Comparison of ENCODE assay signal across 11 cellular contexts in genomic region chr17:3447625-3448024, GRCh38. TPM values are rescaled to one million over a fixed set of nuclear protein-coding genes. Genes with fewer than 3 reads are reported as not detected.
DNase-seq lines count a peak whose midpoint lies in the region; ATAC-seq lines count a peak whose summit lies in the region.
"Had no signal": no experiment of that assay in that cellular context is flagged by ENCODE, and none has a peak within 500 bp of the region (broad histone marks: within the 10 kb centered on the region; RNA-seq: fewer than 3 reads in every experiment).

No MANE protein-coding gene starts in this region.

- DNase-seq in ELF-1 (ENCODE audit: low read depth, low spot score) (peak; percentile 59), HT-29 (ENCODE audit: low spot score) (peak; percentile 2), SW480 (ENCODE audit: low spot score) (peak; percentile 25), kidney tubule cell (ENCODE audit: low spot score) (peak; percentile 15), mucosa of gallbladder (ENCODE audit: low spot score) (no peak)
- DNase-seq in activated T-cell treated with anti-CD3 and anti-CD28 coated beads, Interleukin-2, amount 50 U/mL, for 48 hours = no peak
- DNase-seq: NCI-H1694 treated with DMSO at 0.1 percent for 48 hours, ovary, T-helper 1 cell had no signal

- ATAC-seq in GM19324 (IDR thresholded peaks at IDR 0.05; ENCODE audit: low FRiP score, unreplicated experiment) = no peak
- ATAC-seq in HG02759 (IDR thresholded peaks at IDR 0.05; ENCODE audit: unreplicated experiment) = no peak

RNA-seq across cellular contexts. Expression of gene OR1E2, which starts 14.0 kb away (rescaled TPM):
- total RNA-seq in HT-29 (2014; rRNA removed; shearing (Covaris generic)) = not detected in 2 replicates
- not detected for total RNA-seq in mucosa of gallbladder
- total RNA-seq: ovary had no signal

RNA-seq across cellular contexts. Expression of gene SPATA22, which starts 24.0 kb away (rescaled TPM):
- not detected in 2 replicates for total RNA-seq in HT-29 (2014; rRNA removed; shearing (Covaris generic))
- 0.32 TPM for total RNA-seq in mucosa of gallbladder

RNA-seq across cellular contexts. Expression of gene ASPA, which starts 28.2 kb away (rescaled TPM):
- not detected in 2 replicates for total RNA-seq in HT-29 (2014; rRNA removed; shearing (Covaris generic))
- total RNA-seq in mucosa of gallbladder = 2.4 TPM

RNA-seq across cellular contexts. Expression of gene OR3A3, which starts 36.5 kb away (rescaled TPM):
- total RNA-seq in HT-29 (2014; rRNA removed; shearing (Covaris generic)) = not detected in 2 replicates
- not detected for total RNA-seq in mucosa of gallbladder
- total RNA-seq: ovary had no signal

RNA-seq across cellular contexts. Expression of gene OR1E1, which starts 49.4 kb away (rescaled TPM):
- total RNA-seq in HT-29 (2014; rRNA removed; shearing (Covaris generic)) = not detected in 2 replicates
- not detected for total RNA-seq in mucosa of gallbladder
- total RNA-seq: ovary had no signal

Comparison
In these comparisons a context has a peak if more than half of its experiments do, and no peak if none do; other contexts are left out.
1. DNase-seq: peak in ELF-1 (single experiment), HT-29 (single experiment), SW480 (single experiment) and kidney tubule cell (single experiment); none in activated T-cell treated with anti-CD3 and anti-CD28 coated beads, Interleukin-2, amount 50 U/mL, for 48 hours (0 of 2) and mucosa of gallbladder (single experiment).